ENCODE assay signal across 9 cellular contexts in the genomic region with DNA sequence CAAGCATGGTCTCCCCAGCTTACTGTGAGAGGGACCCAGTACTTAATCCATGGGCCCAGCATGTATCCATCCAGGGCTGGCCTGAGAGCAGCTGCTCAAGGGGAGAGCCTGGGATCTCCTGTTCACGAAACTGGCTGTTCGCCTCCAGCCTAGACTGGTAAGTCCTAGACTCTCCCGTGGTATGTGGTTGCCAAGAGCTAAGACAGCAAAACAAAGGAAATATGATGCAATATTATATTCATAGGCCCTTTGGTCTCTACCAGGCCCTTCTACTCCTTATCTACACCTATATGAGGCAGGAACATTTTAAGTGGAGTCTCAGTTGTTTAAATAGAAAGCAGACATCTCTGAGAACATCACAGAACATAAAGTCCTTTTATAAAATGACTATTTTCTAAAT. TPM values are rescaled to one million over a fixed set of nuclear protein-coding genes. Genes with fewer than 3 reads are reported as not detected.
A peak's percentile ranks its signal among the peaks of the same experiment; 100 is the strongest.
DNase-seq lines count a peak whose midpoint lies in the region; ATAC-seq and TF ChIP-seq lines count a peak whose summit lies in the region.
"Had no signal": no experiment of that assay in that cellular context is flagged by ENCODE, and none has a peak within 500 bp of the region (broad histone marks: within the 10 kb centered on the region; RNA-seq: fewer than 3 reads in every experiment).

No MANE protein-coding gene starts in this region.

- H3K4me3 ChIP-seq in choroid plexus epithelial cell (ENCODE audit: low read depth, low read length) = no peak overlapping the region
- H3K4me3 ChIP-seq in trophoblast cell (ENCODE audit: low read depth, low read length) = no peak overlapping the region

- H3K79me2 ChIP-seq in trophoblast cell (ENCODE audit: control insufficient read depth, insufficient read depth, low read length, poor library complexity) = no peaks in the 10 kb centered on the region

- H3K4me1 Mint-ChIP-seq in stimulated activated memory B cell treated with anti-CD40 and anti-IgM and Interleukin-4, amounts not matched to agents 10 μg/mL and 1 μg/mL and 100 μg/mL, for 72 hours = no peaks in the 10 kb centered on the region
- peaks cover 15% of the 10 kb centered on the region for H3K4me1 Mint-ChIP-seq in activated T-helper 2 cell treated with anti-CD3 and anti-CD28 coated beads, Interferon-gamma antibody, Interleukin-2, Interleukin-4, amounts not matched to agents 10 μg/mL and 5 μg/mL and 100 μg/mL, durations not matched to agents 14 hours and 24 hours and 36 hours (ENCODE audit: low read depth)

- no peaks in the 10 kb centered on the region for H3K9me3 Mint-ChIP-seq in stimulated activated memory B cell treated with anti-CD40 and anti-IgM and Interleukin-4, amounts not matched to agents 10 μg/mL and 1 μg/mL and 100 μg/mL, for 72 hours
- no peaks in the 10 kb centered on the region for H3K9me3 Mint-ChIP-seq in activated T-helper 2 cell treated with anti-CD3 and anti-CD28 coated beads, Interferon-gamma antibody, Interleukin-2, Interleukin-4, amounts not matched to agents 10 μg/mL and 5 μg/mL and 100 μg/mL, durations not matched to agents 14 hours and 24 hours and 36 hours

- no peak overlapping the region for H2AK5ac ChIP-seq in trophoblast cell (ENCODE audit: low read length)

- WGBS in trophoblast cell (ENCODE audit: extremely low coverage, insufficient coverage, insufficient read length) = no CpG with 5 or more reads among the region's 3 CpGs

- no peaks in the 10 kb centered on the region for H3K9me3 ChIP-seq in trophoblast cell (ENCODE audit: insufficient read depth, low read depth, low read length)

- H3K27ac Mint-ChIP-seq in stimulated activated memory B cell treated with anti-CD40 and anti-IgM and Interleukin-4, amounts not matched to agents 10 μg/mL and 1 μg/mL and 100 μg/mL, for 72 hours = no peak overlapping the region
- H3K27ac Mint-ChIP-seq in activated T-helper 2 cell treated with anti-CD3 and anti-CD28 coated beads, Interferon-gamma antibody, Interleukin-2, Interleukin-4, amounts not matched to agents 10 μg/mL and 5 μg/mL and 100 μg/mL, durations not matched to agents 14 hours and 24 hours and 36 hours = no peak overlapping the region

- H3K18ac ChIP-seq in trophoblast cell (ENCODE audit: low read length) = no peak overlapping the region

- no peak overlapping the region for H3K4ac ChIP-seq in trophoblast cell (ENCODE audit: low read depth, low read length)

- no peak overlapping the region for H2BK120ac ChIP-seq in trophoblast cell (ENCODE audit: insufficient read depth, low read length, poor library complexity)

- H3K4me1 ChIP-seq in trophoblast cell (ENCODE audit: control insufficient read depth in 1 of 2, insufficient read depth in 2 of 2, low read length in 2 of 2) = no peaks in the 10 kb centered on the region

- no peak overlapping the region for H3K23ac ChIP-seq in trophoblast cell (ENCODE audit: low read length)

- H2AFZ ChIP-seq in trophoblast cell (ENCODE audit: insufficient read depth, low read length, poor library complexity) = no peak overlapping the region

- H3K27me3 Mint-ChIP-seq in stimulated activated memory B cell treated with anti-CD40 and anti-IgM and Interleukin-4, amounts not matched to agents 10 μg/mL and 1 μg/mL and 100 μg/mL, for 72 hours = peaks cover 44% of the 10 kb centered on the region
- H3K27me3 Mint-ChIP-seq in activated T-helper 2 cell treated with anti-CD3 and anti-CD28 coated beads, Interferon-gamma antibody, Interleukin-2, Interleukin-4, amounts not matched to agents 10 μg/mL and 5 μg/mL and 100 μg/mL, durations not matched to agents 14 hours and 24 hours and 36 hours (ENCODE audit: low read depth) = peaks cover 24% of the 10 kb centered on the region

- H4K91ac ChIP-seq in trophoblast cell (ENCODE audit: low read depth, low read length) = no peak overlapping the region

- DNase-seq in SKM-1 treated with dmso at 0.1 percent for 144 hours (lab: John Stamatoyannopoulos, UW; ENCODE audit: unreplicated experiment) (peak; percentile 21), SKM-1 (lab: John Stamatoyannopoulos, UW; ENCODE audit: unreplicated experiment) (no peak), OCI-M1 (lab: John Stamatoyannopoulos, UW) (peak; percentile 70), choroid plexus epithelial cell (ENCODE audit: low read depth) (peak; percentile 89), trophoblast cell (peak; percentile 88 to 94)
- no peak for DNase-seq in activated T-helper 2 cell treated with anti-CD3 and anti-CD28 coated beads, Interferon-gamma antibody, Interleukin-2, Interleukin-4, amounts not matched to agents 10 μg/mL and 5 μg/mL and 100 μg/mL, durations not matched to agents 14 hours and 24 hours and 36 hours (ENCODE audit: low spot score)
- DNase-seq: NCI-H1048 had no signal

- no peaks in the 10 kb centered on the region for H3K27me3 ChIP-seq in trophoblast cell (ENCODE audit: insufficient read depth, low read length)

- no peak overlapping the region for H3K14ac ChIP-seq in trophoblast cell (ENCODE audit: low read length)

- H3K9ac ChIP-seq in trophoblast cell (ENCODE audit: low read length) = no peak overlapping the region

- intact Hi-C loops in activated T-helper 2 cell treated with anti-CD3 and anti-CD28 coated beads, Interferon-gamma antibody, Interleukin-2, Interleukin-4, amounts not matched to agents 10 μg/mL and 5 μg/mL and 100 μg/mL, durations not matched to agents 14 hours and 24 hours and 36 hours (cut with micrococcal nuclease) = no loop called here

- no peak overlapping the region for H3K27ac ChIP-seq in trophoblast cell (ENCODE audit: low read depth, low read length)

- H2BK5ac ChIP-seq in trophoblast cell (ENCODE audit: low read depth, low read length, poor library complexity) = no peak overlapping the region

- H4K12ac ChIP-seq in trophoblast cell (ENCODE audit: low read depth, low read length) = no peak overlapping the region

- H3K4me3 Mint-ChIP-seq in stimulated activated memory B cell treated with anti-CD40 and anti-IgM and Interleukin-4, amounts not matched to agents 10 μg/mL and 1 μg/mL and 100 μg/mL, for 72 hours = no peak overlapping the region
- no peak overlapping the region for H3K4me3 Mint-ChIP-seq in activated T-helper 2 cell treated with anti-CD3 and anti-CD28 coated beads, Interferon-gamma antibody, Interleukin-2, Interleukin-4, amounts not matched to agents 10 μg/mL and 5 μg/mL and 100 μg/mL, durations not matched to agents 14 hours and 24 hours and 36 hours (ENCODE audit: low read depth)

- H3K79me1 ChIP-seq in trophoblast cell (ENCODE audit: low read length) = no peaks in the 10 kb centered on the region

- no peak for ATAC-seq in stimulated activated memory B cell treated with anti-CD40 and anti-IgM and Interleukin-4, amounts not matched to agents 10 μg/mL and 1 μg/mL and 100 μg/mL, for 72 hours
- ATAC-seq in GM18520 (IDR thresholded peaks at IDR 0.05; ENCODE audit: unreplicated experiment) = no peak

- no peak overlapping the region for H3K4me2 ChIP-seq in trophoblast cell (ENCODE audit: low read length)

- H4K8ac ChIP-seq in trophoblast cell (ENCODE audit: low read depth, low read length) = no peak overlapping the region

- no peak for TF ChIP-seq CTCF in choroid plexus epithelial cell (conservative IDR thresholded peaks at IDR 0.05; ENCODE audit: low read depth, low read length)

- no peaks in the 10 kb centered on the region for H3K36me3 Mint-ChIP-seq in stimulated activated memory B cell treated with anti-CD40 and anti-IgM and Interleukin-4, amounts not matched to agents 10 μg/mL and 1 μg/mL and 100 μg/mL, for 72 hours
- H3K36me3 Mint-ChIP-seq in activated T-helper 2 cell treated with anti-CD3 and anti-CD28 coated beads, Interferon-gamma antibody, Interleukin-2, Interleukin-4, amounts not matched to agents 10 μg/mL and 5 μg/mL and 100 μg/mL, durations not matched to agents 14 hours and 24 hours and 36 hours (ENCODE audit: low read depth) = no peaks in the 10 kb centered on the region

- H3K36me3 ChIP-seq in trophoblast cell (ENCODE audit: control insufficient read depth in 1 of 2, insufficient read depth in 2 of 2, low read length in 2 of 2) = no peaks in the 10 kb centered on the region

- H2BK12ac ChIP-seq in trophoblast cell (ENCODE audit: low read length) = no peak overlapping the region

RNA-seq across cellular contexts. Expression of a gene that starts 28.9 kb away (rescaled TPM):
- polyA plus RNA-seq in trophoblast cell (2013) = 9.6 and 10.1 TPM in 2 replicates
- 20.4 and 21.7 TPM in 2 replicates for total RNA-seq in activated T-helper 2 cell treated with anti-CD3 and anti-CD28 coated beads, Interferon-gamma antibody, Interleukin-2, Interleukin-4, amounts not matched to agents 10 μg/mL and 5 μg/mL and 100 μg/mL, durations not matched to agents 14 hours and 24 hours and 36 hours

Comparison
In these comparisons a context has a peak if more than half of its experiments do, and no peak if none do; other contexts are left out.
1. DNase-seq: peak in SKM-1 treated with dmso at 0.1 percent for 144 hours (single experiment), OCI-M1 (single experiment), choroid plexus epithelial cell (single experiment) and trophoblast cell (2 of 2); none in SKM-1 (single experiment) and activated T-helper 2 cell treated with anti-CD3 and anti-CD28 coated beads, Interferon-gamma antibody, Interleukin-2, Interleukin-4, amounts not matched to agents 10 μg/mL and 5 μg/mL and 100 μg/mL, durations not matched to agents 14 hours and 24 hours and 36 hours (single experiment).